18 cellular contexts compared by ENCODE assay signal in the genomic region with DNA sequence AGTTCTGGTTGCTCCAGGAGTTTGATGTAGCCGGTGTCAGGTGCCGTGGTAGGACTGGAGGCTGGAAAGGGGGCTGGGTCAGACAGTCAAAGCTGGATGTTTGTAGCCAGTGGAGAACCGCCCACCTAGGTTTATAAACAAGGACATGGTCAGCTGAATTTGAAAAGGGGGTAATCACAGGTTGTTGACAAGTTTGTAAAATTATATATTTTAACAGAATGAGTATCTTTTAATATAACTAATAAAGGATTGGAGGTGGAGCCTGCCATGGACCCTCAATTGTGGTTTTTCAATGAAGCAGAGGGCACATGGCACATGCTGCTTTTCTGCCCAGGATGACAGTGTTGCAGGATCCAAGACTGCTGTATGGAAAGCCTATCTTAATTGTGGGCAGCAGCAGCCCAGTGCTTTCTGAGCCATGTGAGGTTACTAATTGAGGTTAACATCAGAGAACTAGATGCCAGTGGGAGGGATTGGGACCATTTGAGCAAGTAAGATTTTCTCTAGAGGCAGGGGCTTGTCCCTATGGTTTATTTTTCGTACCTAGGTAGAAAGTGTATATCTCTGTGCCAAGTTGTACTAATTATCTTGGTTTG. TPM values are rescaled to one million over a fixed set of nuclear protein-coding genes. Genes with fewer than 3 reads are reported as not detected.
A peak's percentile ranks its signal among the peaks of the same experiment; 100 is the strongest.
DNase-seq lines count a peak whose midpoint lies in the region; ATAC-seq lines count a peak whose summit lies in the region.
"Had no signal": no experiment of that assay in that cellular context is flagged by ENCODE, and none has a peak within 500 bp of the region (broad histone marks: within the 10 kb centered on the region; RNA-seq: fewer than 3 reads in every experiment).

No MANE protein-coding gene starts in this region.

- peak overlapping the region; percentile 2 for H3K4me3 ChIP-seq in effector memory CD4-positive, alpha-beta T cell (ENCODE audit: insufficient read depth, low read depth, low read length, poor library complexity, severe bottlenecking)
- H3K4me3 ChIP-seq: cardiac muscle cell, PC-9 had no signal

- no peaks in the 10 kb centered on the region for H3K9me3 ChIP-seq in effector memory CD4-positive, alpha-beta T cell (ENCODE audit: control insufficient read depth, low read length)

- H3K36me3 Mint-ChIP-seq in activated naive CD4-positive, alpha-beta T cell treated with anti-CD3 and anti-CD28 coated beads for 36 hours (ENCODE audit: low read depth): peaks cover 34% of the 10 kb centered on the region
- peaks cover 16% of the 10 kb centered on the region for H3K36me3 Mint-ChIP-seq in T-helper 2 cell treated with Interferon-gamma antibody and Interleukin-4, amounts not matched to agents 5 μg/mL and 100 μg/mL, for 36 hours (ENCODE audit: low read depth)
- peaks cover 11 to 17% of the 10 kb centered on the region in 2 donors for H3K36me3 Mint-ChIP-seq in stimulated activated naive B cell treated with anti-CD40 and anti-IgM and Interleukin-4, amounts not matched to agents 10 μg/mL and 1 μg/mL and 100 μg/mL, for 72 hours

- peaks cover 56% of the 10 kb centered on the region for H3K4me1 ChIP-seq in effector memory CD4-positive, alpha-beta T cell (ENCODE audit: control insufficient read depth, insufficient read depth, low read length, poor library complexity, severe bottlenecking)

- no peaks in the 10 kb centered on the region for H3K27me3 Mint-ChIP-seq in activated naive CD4-positive, alpha-beta T cell treated with anti-CD3 and anti-CD28 coated beads for 36 hours (ENCODE audit: low read depth)
- H3K27me3 Mint-ChIP-seq in T-helper 2 cell treated with Interferon-gamma antibody and Interleukin-4, amounts not matched to agents 5 μg/mL and 100 μg/mL, for 36 hours (ENCODE audit: low read depth): no peaks in the 10 kb centered on the region
- H3K27me3 Mint-ChIP-seq in stimulated activated naive B cell treated with anti-CD40 and anti-IgM and Interleukin-4, amounts not matched to agents 10 μg/mL and 1 μg/mL and 100 μg/mL, for 72 hours: no peaks in the 10 kb centered on the region

- H3K36me3 ChIP-seq in effector memory CD4-positive, alpha-beta T cell (ENCODE audit: control insufficient read depth, insufficient read depth, low read length): no peaks in the 10 kb centered on the region
- H3K36me3 ChIP-seq: cardiac muscle cell had no signal

- H3K27ac Mint-ChIP-seq in activated naive CD4-positive, alpha-beta T cell treated with anti-CD3 and anti-CD28 coated beads for 36 hours: peak overlapping the region; percentile 95
- peak overlapping the region; percentile 77 for H3K27ac Mint-ChIP-seq in T-helper 2 cell treated with Interferon-gamma antibody and Interleukin-4, amounts not matched to agents 5 μg/mL and 100 μg/mL, for 36 hours
- H3K27ac Mint-ChIP-seq in stimulated activated naive B cell treated with anti-CD40 and anti-IgM and Interleukin-4, amounts not matched to agents 10 μg/mL and 1 μg/mL and 100 μg/mL, for 72 hours: peak overlapping the region; percentile 57

- H3K27ac ChIP-seq in effector memory CD4-positive, alpha-beta T cell (ENCODE audit: insufficient read depth, low read length, poor library complexity, severe bottlenecking): peak overlapping the region; percentile 24
- H3K27ac ChIP-seq: cardiac muscle cell, foreskin keratinocyte, PC-9, VCaP had no signal

- H3K4me1 Mint-ChIP-seq in activated naive CD4-positive, alpha-beta T cell treated with anti-CD3 and anti-CD28 coated beads for 36 hours (ENCODE audit: low read depth): peaks cover 87% of the 10 kb centered on the region
- H3K4me1 Mint-ChIP-seq in T-helper 2 cell treated with Interferon-gamma antibody and Interleukin-4, amounts not matched to agents 5 μg/mL and 100 μg/mL, for 36 hours (ENCODE audit: low read depth): peaks cover 71% of the 10 kb centered on the region
- H3K4me1 Mint-ChIP-seq in stimulated activated naive B cell treated with anti-CD40 and anti-IgM and Interleukin-4, amounts not matched to agents 10 μg/mL and 1 μg/mL and 100 μg/mL, for 72 hours: peaks cover 45 to 73% of the 10 kb centered on the region in 2 donors

- DNase-seq in activated naive CD4-positive, alpha-beta T cell treated with anti-CD3 and anti-CD28 coated beads for 36 hours: no peak
- no peak for DNase-seq in activated naive CD4-positive, alpha-beta T cell (lab: John Stamatoyannopoulos, UW)
- DNase-seq in T-helper 2 cell treated with Interferon-gamma antibody and Interleukin-4, amounts not matched to agents 5 μg/mL and 100 μg/mL, for 36 hours (ENCODE audit: low spot score): peak; percentile 55
- no peak for DNase-seq in effector memory CD4-positive, alpha-beta T cell
- no peak for DNase-seq in stimulated activated naive B cell treated with anti-CD40 and anti-IgM and Interleukin-4, amounts not matched to agents 10 μg/mL and 1 μg/mL and 100 μg/mL, for 72 hours
- no peak for DNase-seq in left lobe of liver (ENCODE audit: low spot score)
- DNase-seq: activated gamma-delta T cell treated with Interleukin-2 at 50 U/mL for 16 hours, DMS79, foreskin keratinocyte, Kasumi-1, NCI-H1694 treated with DMSO at 0.1 percent for 48 hours, NCI-H510A treated with DMSO at 0.1 percent for 48 hours, PC-9 had no signal

- CTCF ChIA-PET in activated naive CD4-positive, alpha-beta T cell treated with anti-CD3 and anti-CD28 coated beads for 36 hours (lab: Charles Lee): interaction anchor here (1.0 to 3.6 kb wide), 11 partner anchors 8 to 220 kb away, joined by 3 to 23 read pairs (median 8); a partner anchor contains a TSS

- intact Hi-C loops in activated naive CD4-positive, alpha-beta T cell treated with anti-CD3 and anti-CD28 coated beads for 36 hours (cut with micrococcal nuclease): loop anchor here (10.0 kb wide), 1 partner anchor 1320 kb away; no protein-coding TSS in a partner anchor

- peak overlapping the region; percentile 61 for H3K4me3 Mint-ChIP-seq in activated naive CD4-positive, alpha-beta T cell treated with anti-CD3 and anti-CD28 coated beads for 36 hours
- peak overlapping the region; percentile 63 for H3K4me3 Mint-ChIP-seq in T-helper 2 cell treated with Interferon-gamma antibody and Interleukin-4, amounts not matched to agents 5 μg/mL and 100 μg/mL, for 36 hours
- H3K4me3 Mint-ChIP-seq in stimulated activated naive B cell treated with anti-CD40 and anti-IgM and Interleukin-4, amounts not matched to agents 10 μg/mL and 1 μg/mL and 100 μg/mL, for 72 hours: peak overlapping the region in 1 of 2 donors; percentile 11

- H3K9me3 Mint-ChIP-seq in activated naive CD4-positive, alpha-beta T cell treated with anti-CD3 and anti-CD28 coated beads for 36 hours: no peaks in the 10 kb centered on the region
- no peaks in the 10 kb centered on the region for H3K9me3 Mint-ChIP-seq in T-helper 2 cell treated with Interferon-gamma antibody and Interleukin-4, amounts not matched to agents 5 μg/mL and 100 μg/mL, for 36 hours
- no peaks in the 10 kb centered on the region for H3K9me3 Mint-ChIP-seq in stimulated activated naive B cell treated with anti-CD40 and anti-IgM and Interleukin-4, amounts not matched to agents 10 μg/mL and 1 μg/mL and 100 μg/mL, for 72 hours

- H3K27me3 ChIP-seq in effector memory CD4-positive, alpha-beta T cell (replicated peaks; ENCODE audit: control insufficient read depth, insufficient read depth, low read length, poor library complexity, severe bottlenecking): no peaks in the 10 kb centered on the region
- H3K27me3 ChIP-seq: cardiac muscle cell, foreskin keratinocyte had no signal

- ATAC-seq in stimulated activated naive B cell treated with anti-CD40 and anti-IgM and Interleukin-4, amounts not matched to agents 10 μg/mL and 1 μg/mL and 100 μg/mL, for 72 hours (replicated peaks): peak; percentile 47 to 50
- ATAC-seq in GM18858 (IDR thresholded peaks at IDR 0.05; ENCODE audit: unreplicated experiment) (no peak), HG02840 (IDR thresholded peaks at IDR 0.05; ENCODE audit: low FRiP score, unreplicated experiment) (no peak), left lobe of liver (no peak)
- ATAC-seq: foreskin keratinocyte, HCT116 had no signal

RNA-seq across cellular contexts. Expression of a gene that starts 9.7 kb away (rescaled TPM):
- total RNA-seq in activated naive CD4-positive, alpha-beta T cell treated with anti-CD3 and anti-CD28 coated beads for 36 hours: 10 to 100 TPM; 61.1 to 61.2 TPM
- 7.4 TPM for total RNA-seq in left lobe of liver

Comparison
In these comparisons a context has a peak if more than half of its experiments do, and no peak if none do; other contexts are left out.
1. ATAC-seq: peak in stimulated activated naive B cell treated with anti-CD40 and anti-IgM and Interleukin-4, amounts not matched to agents 10 μg/mL and 1 μg/mL and 100 μg/mL, for 72 hours (2 of 2); none in GM18858 (single experiment), HG02840 (single experiment) and left lobe of liver (single experiment).
2. Peak in every context shown above with its lines, with median percentiles within 50 percentile points of each other: H3K27ac Mint-ChIP-seq.